In genomic region chr10:21519327-21519933, GRCh38 we compare ENCODE assay signal across 8 cellular contexts. TPM values are rescaled to one million over a fixed set of nuclear protein-coding genes. Genes with fewer than 3 reads are reported as not detected.
DNase-seq lines count a peak whose midpoint lies in the region; ATAC-seq and TF ChIP-seq lines count a peak whose summit lies in the region.

No MANE protein-coding gene starts in this region.

- intact Hi-C loops in CD4-positive, alpha-beta T cell (cut with DNase I, micrococcal nuclease), result loop anchor here in 1 of 2 experiments (5.0 kb wide), 1 partner anchor 823 kb away; no protein-coding TSS in a partner anchor

- peak overlapping the region; percentile 63 for H3K4me3 Mint-ChIP-seq in CD4-positive, alpha-beta T cell
- H3K4me3 Mint-ChIP-seq in endodermal cell, result peak overlapping the region; percentile 82
- H3K4me3 Mint-ChIP-seq in neural progenitor cell, result peak overlapping the region; percentile 99

- H3K9ac ChIP-seq in endodermal cell (ENCODE audit: extremely low read depth, low read length, poor library complexity, severe bottlenecking) (peak overlapping the region; percentile 78), neural progenitor cell (peak overlapping the region; percentile 11)

- peaks cover 44% of the 10 kb centered on the region for H3K4me1 Mint-ChIP-seq in CD4-positive, alpha-beta T cell (ENCODE audit: low read depth)
- H3K4me1 Mint-ChIP-seq in endodermal cell, result peaks cover 63% of the 10 kb centered on the region
- H3K4me1 Mint-ChIP-seq in neural progenitor cell, result peaks cover 49% of the 10 kb centered on the region

- H3K27me3 ChIP-seq in CD4-positive, alpha-beta T cell (ENCODE audit: control insufficient read depth, insufficient read depth, low read length), result peaks cover 79% of the 10 kb centered on the region
- H3K27me3 ChIP-seq in MG63, result no peaks in the 10 kb centered on the region
- H3K27me3 ChIP-seq in endodermal cell (ENCODE audit: control insufficient read depth, insufficient read depth, low read length, poor library complexity, severe bottlenecking), result no peaks in the 10 kb centered on the region
- H3K27me3 ChIP-seq in neural progenitor cell, result no peaks in the 10 kb centered on the region

- H3K36me3 ChIP-seq in MG63 (no peaks in the 10 kb centered on the region; the same call in 1 of the 2 replicates), endodermal cell (ENCODE audit: control insufficient read depth, insufficient read depth, low read length) (peaks cover 10% of the 10 kb centered on the region), neural progenitor cell (peaks cover 15% of the 10 kb centered on the region)

- H3K9me3 ChIP-seq in CD4-positive, alpha-beta T cell (ENCODE audit: control insufficient read depth, low read length), result no peaks in the 10 kb centered on the region
- H3K9me3 ChIP-seq in MG63, result no peaks in the 10 kb centered on the region
- H3K9me3 ChIP-seq in endodermal cell (ENCODE audit: control insufficient read depth, low read length), result no peaks in the 10 kb centered on the region
- no peaks in the 10 kb centered on the region for H3K9me3 ChIP-seq in neural progenitor cell (ENCODE audit: low read depth)

- peak overlapping the region; percentile 83 for H3K4me2 ChIP-seq in neural progenitor cell

- peaks cover 32% of the 10 kb centered on the region for H4K20me1 ChIP-seq in neural progenitor cell (ENCODE audit: low read depth)

- peaks cover 92% of the 10 kb centered on the region for H3F3A ChIP-seq in neural progenitor cell (ENCODE audit: low read depth)

- H3K27me3 Mint-ChIP-seq in CD4-positive, alpha-beta T cell, result peaks cover 86% of the 10 kb centered on the region
- no peaks in the 10 kb centered on the region for H3K27me3 Mint-ChIP-seq in endodermal cell (ENCODE audit: insufficient read depth)
- peaks cover 7% of the 10 kb centered on the region for H3K27me3 Mint-ChIP-seq in neural progenitor cell (ENCODE audit: insufficient read depth, low read depth)

- no peak overlapping the region for H2AFZ ChIP-seq in neural progenitor cell (replicated peaks)

- ATAC-seq in CD4-positive, alpha-beta T cell (ENCODE audit: poor library complexity), result no peak
- no peak for ATAC-seq in GM21390 (IDR thresholded peaks at IDR 0.05; ENCODE audit: unreplicated experiment)
- no peak for ATAC-seq in HG02840 (IDR thresholded peaks at IDR 0.05; ENCODE audit: low FRiP score, unreplicated experiment)

- DNase-seq in CD4-positive, alpha-beta T cell, result no peak
- DNase-seq in MG63 (no peak), endodermal cell (peak; percentile 35), neural progenitor cell (ENCODE audit: low spot score) (peak; percentile 14), GM19240 (ENCODE audit: insufficient read length, low spot score) (no peak), middle frontal gyrus (ENCODE audit: extremely low spot score, low spot score) (no peak)

- WGBS in endodermal cell (ENCODE audit: insufficient coverage in 1 of 2, insufficient read length in 1 of 2), 2 experiments, result 14 to 19% methylated on average over 7 to 10 of the region's 11 CpGs

- POLR2A ChIA-PET in CD4-positive, alpha-beta T cell (lab: Charles Lee), result interaction anchor here (1.0 to 1.7 kb wide), 3 partner anchors 8 to 23 kb away, joined by 3 to 19 read pairs (median 4); no protein-coding TSS in a partner anchor

- H3K27ac ChIP-seq in CD4-positive, alpha-beta T cell (ENCODE audit: low read depth, low read length), result no peak overlapping the region
- H3K27ac ChIP-seq in endodermal cell (ENCODE audit: low read depth, low read length), result peak overlapping the region; percentile 88
- peak overlapping the region; percentile 93 for H3K27ac ChIP-seq in neural progenitor cell

- TF ChIP-seq CTCF in CD4-positive, alpha-beta T cell (IDR thresholded peaks at IDR 0.05), result no peak
- no peak for TF ChIP-seq CTCF in endodermal cell (conservative IDR thresholded peaks at IDR 0.05)
- TF ChIP-seq CTCF in neural progenitor cell (IDR thresholded peaks at IDR 0.05), result no peak

- peaks cover 100% of the 10 kb centered on the region for H3K79me2 ChIP-seq in neural progenitor cell (ENCODE audit: low read depth)

- H3K9me3 Mint-ChIP-seq in CD4-positive, alpha-beta T cell, result no peaks in the 10 kb centered on the region
- H3K9me3 Mint-ChIP-seq in endodermal cell (no peaks in the 10 kb centered on the region), neural progenitor cell (peaks cover 2% of the 10 kb centered on the region)

- peak overlapping the region; percentile 66 for H3K4me3 ChIP-seq in MG63
- H3K4me3 ChIP-seq in endodermal cell (ENCODE audit: low read length), result peak overlapping the region; percentile 89
- peak overlapping the region; percentile 99 for H3K4me3 ChIP-seq in neural progenitor cell

- CTCF ChIA-PET in CD4-positive, alpha-beta T cell (lab: Charles Lee), result no interaction called here

- peaks cover 26% of the 10 kb centered on the region for H3K4me1 ChIP-seq in endodermal cell (ENCODE audit: control insufficient read depth, insufficient read depth, low read length)
- peaks cover 51% of the 10 kb centered on the region for H3K4me1 ChIP-seq in neural progenitor cell

- H3K36me3 Mint-ChIP-seq in CD4-positive, alpha-beta T cell (ENCODE audit: low read depth), result no peaks in the 10 kb centered on the region
- H3K36me3 Mint-ChIP-seq in endodermal cell (ENCODE audit: low read depth) (peaks cover 10% of the 10 kb centered on the region), neural progenitor cell (peaks cover 24% of the 10 kb centered on the region)

- H3K27ac Mint-ChIP-seq in CD4-positive, alpha-beta T cell, result peak overlapping the region; percentile 65
- H3K27ac Mint-ChIP-seq in endodermal cell (peak overlapping the region; percentile 82), neural progenitor cell (peak overlapping the region; percentile 99)

RNA-seq across cellular contexts. Expression of gene SKIDA1, which starts 6.1 kb away (rescaled TPM):
- under 1 TPM; 0.22 to 0.25 TPM for total RNA-seq in CD4-positive, alpha-beta T cell
- 2.0 and 3.1 TPM in 2 replicates for total RNA-seq in MG63 (2014; rRNA removed; shearing (Covaris generic); ENCODE audit: low replicate concordance)
- total RNA-seq in endodermal cell, result 10 to 100 TPM in 1 of 2 donors, 1 to 10 TPM in 1; 6.4 to 12.0 TPM
- 33.0 TPM for polyA plus RNA-seq in endodermal cell (2013, experiment 1 of 2)
- polyA plus RNA-seq in endodermal cell (2013, experiment 2 of 2), result 33.2 TPM
- total RNA-seq in neural progenitor cell (ENCODE audit: low replicate concordance), result 123 and 127 TPM in 2 replicates

RNA-seq across cellular contexts. Expression of gene MLLT10, which starts 14.6 kb away (rescaled TPM):
- total RNA-seq in CD4-positive, alpha-beta T cell, result 10 to 100 TPM; 46.0 to 64.1 TPM
- 15.2 and 22.5 TPM in 2 replicates for total RNA-seq in MG63 (2014; rRNA removed; shearing (Covaris generic); ENCODE audit: low replicate concordance)
- total RNA-seq in endodermal cell, result 10 to 100 TPM; 55.8 to 62.9 TPM
- polyA plus RNA-seq in endodermal cell (2013, experiment 1 of 2), result 48.0 TPM
- 47.7 TPM for polyA plus RNA-seq in endodermal cell (2013, experiment 2 of 2)
- 55.7 and 61.3 TPM in 2 replicates for total RNA-seq in neural progenitor cell (ENCODE audit: low replicate concordance)

Comparison
In these comparisons a context has a peak if more than half of its experiments do, and no peak if none do; other contexts are left out.
1. DNase-seq: peak in endodermal cell (single experiment) and neural progenitor cell (single experiment); none in CD4-positive, alpha-beta T cell (0 of 10), MG63 (single experiment), GM19240 (single experiment) and middle frontal gyrus (single experiment).
2. Peak in every context shown above with its lines, with median percentiles within 50 percentile points of each other: H3K27ac Mint-ChIP-seq, H3K4me3 Mint-ChIP-seq and H3K4me3 ChIP-seq.